Comparison of ENCODE assay signal across 26 cellular contexts in the genomic region with DNA sequence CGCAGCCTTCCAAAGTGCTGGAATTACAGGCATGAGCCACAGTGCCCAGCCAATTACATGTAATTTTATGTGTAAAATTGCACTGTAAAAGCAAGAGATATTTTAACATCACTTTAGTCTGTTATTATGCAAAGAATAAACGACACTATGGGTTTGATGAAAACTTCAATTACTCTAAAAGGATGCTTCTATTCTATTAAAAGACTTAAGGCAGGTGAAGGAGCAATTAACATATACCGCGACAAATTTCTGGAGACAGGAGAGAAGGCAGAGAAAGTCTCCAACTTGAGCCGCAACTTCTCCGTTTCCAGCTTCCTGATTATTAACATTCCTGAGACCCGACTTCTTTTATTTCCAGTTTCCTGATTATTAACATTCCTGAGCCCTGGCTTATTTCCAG. TPM values are rescaled to one million over a fixed set of nuclear protein-coding genes. Genes with fewer than 3 reads are reported as not detected.
DNase-seq lines count a peak whose midpoint lies in the region; ATAC-seq, FAIRE-seq and TF ChIP-seq lines count a peak whose summit lies in the region.
"Had no signal": no experiment of that assay in that cellular context is flagged by ENCODE, and none has a peak within 500 bp of the region (broad histone marks: within the 10 kb centered on the region; RNA-seq: fewer than 3 reads in every experiment).

No MANE protein-coding gene starts in this region.

- H3K9ac ChIP-seq in PC-3 (ENCODE audit: low read length) = no peak overlapping the region
- H3K9ac ChIP-seq in endothelial cell of umbilical vein (replicated peaks; ENCODE audit: extremely low read depth, insufficient read depth, low read length) = no peak overlapping the region
- H3K9ac ChIP-seq: BLaER1 had no signal

- CTCF ChIA-PET in activated CD8-positive, alpha-beta memory T cell treated with anti-CD3 and anti-CD28 coated beads, Interleukin-2, amount 10 ng/mL, durations not matched to agents 7 days and 5 days (lab: Charles Lee) = no interaction called here
- CTCF ChIA-PET in PC-3 (lab: Charles Lee) = no interaction called here
- CTCF ChIA-PET in endothelial cell of umbilical vein (lab: Charles Lee) = no interaction called here

- H3K9me3 Mint-ChIP-seq in activated CD8-positive, alpha-beta memory T cell treated with anti-CD3 and anti-CD28 coated beads, Interleukin-2, amount 10 ng/mL, durations not matched to agents 7 days and 5 days (ENCODE audit: low read depth) = no peaks in the 10 kb centered on the region
- peaks cover 0 to 7% (median 2%) of the 10 kb centered on the region in 7 donors for H3K9me3 Mint-ChIP-seq in CD14-positive monocyte
- H3K9me3 Mint-ChIP-seq: activated CD4-positive, alpha-beta T cell treated with anti-CD3 and anti-CD28 coated beads, Interleukin-2, amount 10 ng/mL, durations not matched to agents 7 days and 5 days; activated T-helper 1 cell treated with anti-CD3 and anti-CD28 coated beads, Interleukin-12 subunit alpha, Interleukin-12 subunit beta, Interleukin-2, Interleukin-4 antibody, amounts not matched to agents 30 ng/mL and 10 ng/mL and 1 ng/mL, durations not matched to agents 14 hours and 24 hours and 36 hours had no signal

- POLR2A ChIA-PET in PC-3 (lab: Charles Lee; ENCODE audit: unreplicated experiment) = no interaction called here
- POLR2A ChIA-PET in endothelial cell of umbilical vein (lab: Charles Lee) = no interaction called here

- no peak for DNase-seq in activated CD8-positive, alpha-beta memory T cell treated with anti-CD3 and anti-CD28 coated beads, Interleukin-2, amount 10 ng/mL, durations not matched to agents 7 days and 5 days
- DNase-seq in activated CD8-positive, alpha-beta memory T cell treated with anti-CD3 and anti-CD28 coated beads, Interleukin-2, amount 50 U/mL, for 4 hours = no peak
- DNase-seq in PC-3 (peak; percentile 5), endothelial cell of umbilical vein (ENCODE audit: low read depth, low spot score) (no peak), epidermal melanocyte (ENCODE audit: insufficient read length, low spot score) (no peak), sciatic nerve (ENCODE audit: low spot score) (no peak), CD14-positive monocyte (ENCODE audit: low spot score) (no peak), frontal cortex (ENCODE audit: low spot score in 2 of 2) (no peak)
- DNase-seq: activated CD4-positive, alpha-beta T cell treated with anti-CD3 and anti-CD28 coated beads, Interleukin-2, amount 10 ng/mL, durations not matched to agents 7 days and 5 days; activated naive CD4-positive, alpha-beta T cell treated with anti-CD3 and anti-CD28 coated beads, Interleukin-2, amount 50 U/mL, for 16 hours; anterior cingulate cortex; caudate nucleus; dermis blood vessel endothelial cell; head of caudate nucleus; mammary epithelial cell; NCI-H1048; NCI-H1694 treated with DMSO at 0.1 percent for 48 hours; NCI-H526 treated with DMSO at 0.1 percent for 48 hours; right cardiac atrium; trophoblast cell; WERI-Rb-1 had no signal

- no peaks in the 10 kb centered on the region for H3K9me1 ChIP-seq in endothelial cell of umbilical vein (replicated peaks; ENCODE audit: control insufficient read depth, extremely low read depth, insufficient read depth, low read length)

- no peaks in the 10 kb centered on the region for H3F3A ChIP-seq in PC-3 (ENCODE audit: low read length, unreplicated experiment)

- H2AFZ ChIP-seq in PC-3 (ENCODE audit: low read length) = no peak overlapping the region
- H2AFZ ChIP-seq in endothelial cell of umbilical vein (ENCODE audit: low read depth, low read length) = no peak overlapping the region

- intact Hi-C loops in PC-3 (cut with micrococcal nuclease) = loop anchor here (10.0 kb wide), 1 partner anchor 52 kb away; a partner anchor contains a TSS
- intact Hi-C loops in endothelial cell of umbilical vein (cut with micrococcal nuclease) = no loop called here
- intact Hi-C loops in sciatic nerve (cut with DNase I) = no loop called here
- intact Hi-C loops in CD14-positive monocyte (cut with micrococcal nuclease) = no loop called here

- H3K27ac Mint-ChIP-seq in activated CD8-positive, alpha-beta memory T cell treated with anti-CD3 and anti-CD28 coated beads, Interleukin-2, amount 10 ng/mL, durations not matched to agents 7 days and 5 days = no peak overlapping the region
- H3K27ac Mint-ChIP-seq in CD14-positive monocyte = no peak overlapping the region
- H3K27ac Mint-ChIP-seq: activated CD4-positive, alpha-beta T cell treated with anti-CD3 and anti-CD28 coated beads, Interleukin-2, amount 10 ng/mL, durations not matched to agents 7 days and 5 days; activated T-helper 1 cell treated with anti-CD3 and anti-CD28 coated beads, Interleukin-12 subunit alpha, Interleukin-12 subunit beta, Interleukin-2, Interleukin-4 antibody, amounts not matched to agents 30 ng/mL and 10 ng/mL and 1 ng/mL, durations not matched to agents 14 hours and 24 hours and 36 hours had no signal

- H4K20me1 ChIP-seq in PC-3 (ENCODE audit: low read length) = no peaks in the 10 kb centered on the region
- no peaks in the 10 kb centered on the region for H4K20me1 ChIP-seq in endothelial cell of umbilical vein (replicated peaks; ENCODE audit: control insufficient read depth, extremely low read depth, insufficient read depth, low read length)

- H3K4me2 ChIP-seq in PC-3 (ENCODE audit: low read length) (no peak overlapping the region), endothelial cell of umbilical vein (ENCODE audit: insufficient read depth, low read length) (no peak overlapping the region)
- H3K4me2 ChIP-seq: BLaER1 had no signal

- no peak for TF ChIP-seq CTCF in PC-3 (conservative IDR thresholded peaks at IDR 0.05; ENCODE audit: low read depth, low read length)
- TF ChIP-seq CTCF in endothelial cell of umbilical vein (IDR thresholded peaks at IDR 0.05; ENCODE audit: extremely low read depth in 1 of 2, insufficient read depth in 1 of 2, low read depth in 1 of 2, low read length in 2 of 2) = no peak
- no peak for TF ChIP-seq CTCF in CD14-positive monocyte (IDR thresholded peaks at IDR 0.05)

- H3K27ac ChIP-seq in PC-3 (ENCODE audit: low read length) (no peak overlapping the region), endothelial cell of umbilical vein (ENCODE audit: insufficient read depth, low read depth, low read length) (peak overlapping the region; percentile 5)
- H3K27ac ChIP-seq: BLaER1, WERI-Rb-1 had no signal

- FAIRE-seq in endothelial cell of umbilical vein (lab: Jason Lieb, UNC) (no peak), frontal cortex (lab: Jason Lieb, UNC) (no peak)
- FAIRE-seq: A204.1, GM12891 had no signal

- BruUV-seq in PC-3 (replicated peaks; lab: Mats Ljungman, UMichigan) (no TSS peak), endothelial cell of umbilical vein (replicated peaks; lab: Mats Ljungman, UMichigan) (no TSS peak)

- H3K4me1 ChIP-seq in PC-3 (ENCODE audit: insufficient read depth, low read length) = no peaks in the 10 kb centered on the region
- H3K4me1 ChIP-seq in endothelial cell of umbilical vein (ENCODE audit: control insufficient read depth, extremely low read depth, insufficient read depth, low read length) = no peaks in the 10 kb centered on the region
- H3K4me1 ChIP-seq: BLaER1 had no signal

- H3K79me2 ChIP-seq in PC-3 (ENCODE audit: low read length) = peaks cover 18% of the 10 kb centered on the region; the same call in 1 of the 2 replicates
- peaks cover 2% of the 10 kb centered on the region for H3K79me2 ChIP-seq in endothelial cell of umbilical vein (ENCODE audit: control insufficient read depth, insufficient read depth, low read length)

- no peaks in the 10 kb centered on the region for H3K9me3 ChIP-seq in PC-3 (ENCODE audit: low read length)
- no peaks in the 10 kb centered on the region for H3K9me3 ChIP-seq in endothelial cell of umbilical vein (replicated peaks; ENCODE audit: control insufficient read depth, insufficient read depth, low read length)
- H3K9me3 ChIP-seq: BLaER1, HAP-1 had no signal

- no peaks in the 10 kb centered on the region for H3K27me3 Mint-ChIP-seq in activated CD8-positive, alpha-beta memory T cell treated with anti-CD3 and anti-CD28 coated beads, Interleukin-2, amount 10 ng/mL, durations not matched to agents 7 days and 5 days
- no peaks in the 10 kb centered on the region for H3K27me3 Mint-ChIP-seq in CD14-positive monocyte (ENCODE audit: low read depth in 3 of 3)
- H3K27me3 Mint-ChIP-seq: activated CD4-positive, alpha-beta T cell treated with anti-CD3 and anti-CD28 coated beads, Interleukin-2, amount 10 ng/mL, durations not matched to agents 7 days and 5 days had no signal

- H3K36me3 ChIP-seq in PC-3 (ENCODE audit: low read depth, low read length) = peaks cover 27% of the 10 kb centered on the region
- no peaks in the 10 kb centered on the region for H3K36me3 ChIP-seq in endothelial cell of umbilical vein (ENCODE audit: control insufficient read depth in 2 of 2, extremely low read depth in 1 of 2, insufficient read depth in 2 of 2, low read length in 2 of 2)
- H3K36me3 ChIP-seq: HAP-1 had no signal

- no peaks in the 10 kb centered on the region for H3K4me1 Mint-ChIP-seq in activated CD8-positive, alpha-beta memory T cell treated with anti-CD3 and anti-CD28 coated beads, Interleukin-2, amount 10 ng/mL, durations not matched to agents 7 days and 5 days
- H3K4me1 Mint-ChIP-seq in CD14-positive monocyte = no peaks in the 10 kb centered on the region
- H3K4me1 Mint-ChIP-seq: activated CD4-positive, alpha-beta T cell treated with anti-CD3 and anti-CD28 coated beads, Interleukin-2, amount 10 ng/mL, durations not matched to agents 7 days and 5 days had no signal

- H3K27me3 ChIP-seq in PC-3 (ENCODE audit: low read length) (no peaks in the 10 kb centered on the region), endothelial cell of umbilical vein (ENCODE audit: control insufficient read depth in 2 of 2, insufficient read depth in 2 of 2, low read length in 2 of 2) (no peaks in the 10 kb centered on the region)
- H3K27me3 ChIP-seq: BLaER1 had no signal

- H3K36me3 Mint-ChIP-seq in activated CD8-positive, alpha-beta memory T cell treated with anti-CD3 and anti-CD28 coated beads, Interleukin-2, amount 10 ng/mL, durations not matched to agents 7 days and 5 days = peaks cover 9% of the 10 kb centered on the region
- peaks cover 17 to 22% of the 10 kb centered on the region in 2 donors for H3K36me3 Mint-ChIP-seq in CD14-positive monocyte

- dilution Hi-C loops in endothelial cell of umbilical vein (cut with MboI; ENCODE audit: extremely low pct_ligation_motif_present, low sequenced_read_pairs) = no loop called here

- no peak overlapping the region for H3K4me3 Mint-ChIP-seq in activated CD8-positive, alpha-beta memory T cell treated with anti-CD3 and anti-CD28 coated beads, Interleukin-2, amount 10 ng/mL, durations not matched to agents 7 days and 5 days
- no peak overlapping the region for H3K4me3 Mint-ChIP-seq in CD14-positive monocyte
- H3K4me3 Mint-ChIP-seq: activated CD4-positive, alpha-beta T cell treated with anti-CD3 and anti-CD28 coated beads, Interleukin-2, amount 10 ng/mL, durations not matched to agents 7 days and 5 days; activated T-helper 1 cell treated with anti-CD3 and anti-CD28 coated beads, Interleukin-12 subunit alpha, Interleukin-12 subunit beta, Interleukin-2, Interleukin-4 antibody, amounts not matched to agents 30 ng/mL and 10 ng/mL and 1 ng/mL, durations not matched to agents 14 hours and 24 hours and 36 hours had no signal

- no peaks in the 10 kb centered on the region for H3K9me2 ChIP-seq in PC-3 (replicated peaks; ENCODE audit: low read length)

- TF ChIP-seq POLR2A in endothelial cell of umbilical vein (IDR thresholded peaks at IDR 0.05; ENCODE audit: low read depth, low read length) = no peak

- H3K4me3 ChIP-seq in PC-3 (ENCODE audit: low read length) (no peak overlapping the region), endothelial cell of umbilical vein (replicated peaks in 1 of 3; ENCODE audit: insufficient read depth in 1 of 3, low read depth in 1 of 3, low read length in 3 of 3) (no peak overlapping the region)
- H3K4me3 ChIP-seq: BLaER1, HAP-1 had no signal

- ATAC-seq in activated CD8-positive, alpha-beta memory T cell treated with anti-CD3 and anti-CD28 coated beads, Interleukin-2, amount 10 ng/mL, durations not matched to agents 7 days and 5 days = peak; percentile 39
- no peak for ATAC-seq in PC-3
- ATAC-seq in sciatic nerve = no peak
- ATAC-seq: right cardiac atrium had no signal

RNA-seq across cellular contexts. Expression of a gene that starts 53.7 kb away (rescaled TPM):
- total RNA-seq in activated CD8-positive, alpha-beta memory T cell treated with anti-CD3 and anti-CD28 coated beads, Interleukin-2, amount 10 ng/mL, durations not matched to agents 7 days and 5 days = 10 to 100 TPM; 20.9 to 26.4 TPM
- total RNA-seq in PC-3 (2014; rRNA removed) = 49.2 and 52.7 TPM in 2 replicates
- total RNA-seq in endothelial cell of umbilical vein = 14.6 and 17.3 TPM in 2 replicates
- 6.9 and 7.1 TPM in 2 replicates for polyA plus RNA-seq in endothelial cell of umbilical vein
- polyA plus RNA-seq in endothelial cell of umbilical vein (2011; cell fraction: cytosol; rRNA removed) = 11.5 and 12.9 TPM in 2 replicates
- 8.0 and 9.1 TPM in 2 replicates for polyA plus RNA-seq in endothelial cell of umbilical vein (2011; cell fraction: nucleus; rRNA removed)
- 6.9 and 12.0 TPM in 2 replicates for polyA plus RNA-seq in endothelial cell of umbilical vein (2012)
- polyA minus RNA-seq in endothelial cell of umbilical vein = 13.0 and 19.3 TPM in 2 replicates
- 20.3 TPM for polyA minus RNA-seq in endothelial cell of umbilical vein (2011; cell fraction: cytosol; rRNA and poly(A)+ RNA removed)
- 7.6 and 9.9 TPM in 2 replicates for polyA minus RNA-seq in endothelial cell of umbilical vein (2011; cell fraction: nucleus; rRNA and poly(A)+ RNA removed)
- 15.1 TPM for total RNA-seq in sciatic nerve
- polyA plus RNA-seq in CD14-positive monocyte = 1 to 10 TPM; 6.9 TPM
- total RNA-seq in frontal cortex = 29.8 TPM

RNA-seq across cellular contexts. Expression of a gene that starts 53.8 kb away (rescaled TPM):
- 10 to 100 TPM; 28.0 to 35.5 TPM for total RNA-seq in activated CD8-positive, alpha-beta memory T cell treated with anti-CD3 and anti-CD28 coated beads, Interleukin-2, amount 10 ng/mL, durations not matched to agents 7 days and 5 days
- total RNA-seq in PC-3 (2014; rRNA removed) (18.9 and 21.1 TPM in 2 replicates), endothelial cell of umbilical vein (24.4 and 29.5 TPM in 2 replicates), sciatic nerve (37.2 TPM), frontal cortex (41.2 TPM)
- polyA plus RNA-seq in endothelial cell of umbilical vein (9.2 and 9.8 TPM in 2 replicates), CD14-positive monocyte (10 to 100 TPM; 32.6 to 36.4 TPM)
- polyA plus RNA-seq in endothelial cell of umbilical vein (2011; cell fraction: cytosol; rRNA removed) = 9.3 and 10.1 TPM in 2 replicates
- 26.3 and 27.3 TPM in 2 replicates for polyA plus RNA-seq in endothelial cell of umbilical vein (2011; cell fraction: nucleus; rRNA removed)
- polyA plus RNA-seq in endothelial cell of umbilical vein (2012) = 18.9 and 19.7 TPM in 2 replicates
- 8.4 and 12.3 TPM in 2 replicates for polyA minus RNA-seq in endothelial cell of umbilical vein
- 7.5 TPM for polyA minus RNA-seq in endothelial cell of umbilical vein (2011; cell fraction: cytosol; rRNA and poly(A)+ RNA removed)
- 14.8 and 18.9 TPM in 2 replicates for polyA minus RNA-seq in endothelial cell of umbilical vein (2011; cell fraction: nucleus; rRNA and poly(A)+ RNA removed)
